In the genomic region with DNA sequence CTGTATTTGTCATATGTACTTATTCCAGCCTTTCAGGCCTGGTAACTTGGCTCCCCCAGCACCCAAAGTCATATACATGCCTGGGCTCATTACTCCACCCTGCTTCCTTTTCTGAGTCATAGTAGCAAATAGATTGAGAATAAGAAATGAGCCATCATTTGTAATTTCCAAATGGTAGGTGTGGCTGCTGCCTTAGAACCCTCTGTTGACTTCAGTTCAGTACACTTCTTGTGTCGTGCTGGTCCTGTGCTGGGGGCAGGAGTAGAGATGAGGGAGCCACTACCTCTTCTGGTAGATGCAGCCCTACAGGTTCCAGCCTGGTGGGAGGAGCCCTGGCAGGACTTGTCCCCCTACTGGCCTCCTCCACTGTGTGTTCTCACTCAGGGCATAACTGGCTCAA, we compare ENCODE assay signal across 9 cellular contexts. TPM values are rescaled to one million over a fixed set of nuclear protein-coding genes. Genes with fewer than 3 reads are reported as not detected.
A peak's percentile ranks its signal among the peaks of the same experiment; 100 is the strongest.
DNase-seq lines count a peak whose midpoint lies in the region; ATAC-seq and TF ChIP-seq lines count a peak whose summit lies in the region.
"Had no signal": no experiment of that assay in that cellular context is flagged by ENCODE, and none has a peak within 500 bp of the region (broad histone marks: within the 10 kb centered on the region; RNA-seq: fewer than 3 reads in every experiment).

No MANE protein-coding gene starts in this region.

- peaks cover 37 to 51% of the 10 kb centered on the region in 2 donors for H3K36me3 Mint-ChIP-seq in CD4-positive, alpha-beta memory T cell

- H3K27ac ChIP-seq in RWPE1, result peak overlapping the region; percentile 91
- no peak overlapping the region for H3K27ac ChIP-seq in CD4-positive, alpha-beta memory T cell (ENCODE audit: low read depth, low read length)
- H3K27ac ChIP-seq: VCaP had no signal

- peak; percentile 72 for ATAC-seq in GM19043 (IDR thresholded peaks at IDR 0.05; ENCODE audit: low read depth, unreplicated experiment)

- H3K4me3 Mint-ChIP-seq in CD4-positive, alpha-beta memory T cell, result no peak overlapping the region

- peak; percentile 56 for DNase-seq in A172 (ENCODE audit: low spot score)
- DNase-seq in RWPE1 (ENCODE audit: low spot score), result peak; percentile 95
- DNase-seq in fibroblast of pulmonary artery (ENCODE audit: low read depth), result peak; percentile 42
- DNase-seq in CD4-positive, alpha-beta memory T cell, result no peak
- DNase-seq in kidney glomerular epithelial cell (lab: John Stamatoyannopoulos, UW), result no peak
- no peak for DNase-seq in SW 1271 (lab: John Stamatoyannopoulos, UW)
- DNase-seq in T1000 (lab: John Stamatoyannopoulos, UW), result no peak

- H3K9me3 Mint-ChIP-seq in CD4-positive, alpha-beta memory T cell, result no peaks in the 10 kb centered on the region

- H3K27ac Mint-ChIP-seq in CD4-positive, alpha-beta memory T cell, result peak overlapping the region in 2 of 7 donors; percentile 65 to 77

- intact Hi-C loops in CD4-positive, alpha-beta memory T cell (cut with micrococcal nuclease), result no loop called here

- TF ChIP-seq CTCF in RWPE1 (conservative IDR thresholded peaks at IDR 0.05; ENCODE audit: low read depth) (no peak), fibroblast of pulmonary artery (IDR thresholded peaks at IDR 0.05; ENCODE audit: low read length, missing control alignments) (no peak)

- H3K4me1 Mint-ChIP-seq in CD4-positive, alpha-beta memory T cell, result peaks cover 0 to 4% (median 0%) of the 10 kb centered on the region in 4 donors

- H3K4me3 ChIP-seq in fibroblast of pulmonary artery (replicated peaks; ENCODE audit: low read depth, low read length), result no peak overlapping the region
- no peak overlapping the region for H3K4me3 ChIP-seq in CD4-positive, alpha-beta memory T cell (ENCODE audit: low read length in 2 of 2)

- no peaks in the 10 kb centered on the region for H3K4me1 ChIP-seq in CD4-positive, alpha-beta memory T cell (ENCODE audit: insufficient read depth, low read length)

- no peaks in the 10 kb centered on the region for H3K27me3 ChIP-seq in CD4-positive, alpha-beta memory T cell (ENCODE audit: insufficient read depth, low read length)

- CTCF ChIA-PET in RWPE1 (lab: Yijun Ruan, JAX), result interaction anchor here (1.6 kb wide), 1 partner anchor 10 kb away, joined by 3 read pairs; no protein-coding TSS in a partner anchor
- CTCF ChIA-PET in CD4-positive, alpha-beta memory T cell (lab: Charles Lee; ENCODE audit: partially characterized antibody), result no interaction called here

- POLR2A ChIA-PET in RWPE1 (lab: Yijun Ruan, JAX; ENCODE audit: low non-redundant PET), result interaction anchor here (0.6 to 1.8 kb wide), 2 partner anchors 11 to 42 kb away, joined by 5 to 6 read pairs; partner anchors contain the start of gene GM2A
- POLR2A ChIA-PET in CD4-positive, alpha-beta memory T cell (lab: Charles Lee; ENCODE audit: partially characterized antibody), result no interaction called here

- no peaks in the 10 kb centered on the region for H3K9me3 ChIP-seq in CD4-positive, alpha-beta memory T cell (ENCODE audit: control insufficient read depth in 1 of 2, low read length in 2 of 2)

- H3K27me3 Mint-ChIP-seq in CD4-positive, alpha-beta memory T cell, result no peaks in the 10 kb centered on the region

- peaks cover 13% of the 10 kb centered on the region for H3K36me3 ChIP-seq in CD4-positive, alpha-beta memory T cell (ENCODE audit: insufficient read depth, low read length)

RNA-seq across cellular contexts. Expression of gene GM2A, which starts 11.1 kb away (rescaled TPM):
- total RNA-seq in A172 (2014; rRNA removed; shearing (Covaris generic)), result 30.2 and 34.2 TPM in 2 replicates
- total RNA-seq in CD4-positive, alpha-beta memory T cell, result 10 to 100 TPM; 20.4 to 23.1 TPM
- 1 to 10 TPM; 4.3 to 5.6 TPM for polyA plus RNA-seq in CD4-positive, alpha-beta memory T cell

RNA-seq across cellular contexts. Expression of gene SLC36A3, which starts 39.5 kb away (rescaled TPM):
- not detected in 2 replicates for total RNA-seq in A172 (2014; rRNA removed; shearing (Covaris generic))
- total RNA-seq in CD4-positive, alpha-beta memory T cell, result not detected
- not detected for polyA plus RNA-seq in CD4-positive, alpha-beta memory T cell

RNA-seq across cellular contexts. Expression of gene CCDC69, which starts 40.2 kb away (rescaled TPM):
- total RNA-seq in A172 (2014; rRNA removed; shearing (Covaris generic)), result 3.3 and 3.7 TPM in 2 replicates
- 10 to 100 TPM; 93.5 to 93.9 TPM for total RNA-seq in CD4-positive, alpha-beta memory T cell
- polyA plus RNA-seq in CD4-positive, alpha-beta memory T cell, result 10 to 100 TPM; 38.9 to 83.0 TPM

Comparison
In these comparisons a context has a peak if more than half of its experiments do, and no peak if none do; other contexts are left out.
1. DNase-seq: peak in A172 (single experiment), RWPE1 (single experiment) and fibroblast of pulmonary artery (single experiment); none in CD4-positive, alpha-beta memory T cell (0 of 5), kidney glomerular epithelial cell (single experiment), SW 1271 (0 of 2) and T1000 (single experiment).
2. RNA of gene CCDC69, which starts 40.2 kb away (total RNA-seq): 93.5 to 93.9 TPM in CD4-positive, alpha-beta memory T cell; 3.3 to 3.7 TPM in A172; every median in the first group is over 10 times any median in the second.